1 cellular context compared by ENCODE assay signal in the genomic region with DNA sequence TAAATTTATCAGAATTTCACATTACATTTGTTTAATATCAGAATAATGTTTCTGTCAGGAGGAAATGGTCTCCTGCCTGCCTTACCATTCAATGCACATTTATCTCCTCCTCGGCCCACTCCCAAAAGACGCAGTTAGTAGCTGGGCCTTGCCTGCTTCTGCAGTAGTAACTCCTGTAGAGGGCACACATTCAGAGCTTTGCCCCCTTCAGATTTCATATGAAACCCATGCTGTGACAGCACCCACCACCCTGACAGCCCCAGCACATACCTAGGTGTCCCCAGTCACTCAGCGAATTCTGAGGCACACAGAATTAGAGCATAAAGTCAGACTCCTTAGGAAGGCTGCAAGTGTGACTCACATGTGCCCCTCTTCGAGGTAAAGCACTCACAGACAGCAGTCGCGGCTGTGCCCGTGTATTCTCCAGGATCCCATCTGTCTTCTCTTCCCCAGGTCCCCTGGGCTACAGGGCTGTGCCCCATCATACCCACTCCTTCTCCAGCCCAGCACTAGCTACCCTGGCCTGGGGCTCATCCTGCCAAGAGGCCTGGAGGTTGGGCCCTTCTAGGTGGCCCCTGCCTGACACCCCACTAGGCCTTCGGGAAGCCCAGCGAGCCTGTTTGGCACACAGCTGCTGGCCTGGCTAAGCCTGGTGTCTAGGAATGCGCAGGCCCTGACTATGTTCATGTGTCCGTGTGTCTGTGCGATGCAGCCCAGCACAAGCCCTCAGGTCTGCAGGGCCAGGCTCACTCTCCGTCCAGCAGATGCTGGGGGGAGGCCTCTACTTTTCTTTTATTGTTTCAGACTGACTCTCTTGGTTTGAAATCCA.
TF ChIP-seq lines count a peak whose summit lies in the region.

No MANE protein-coding gene starts in this region.

TF ChIP-seq in HepG2, 621 proteins besides CTCF, POLR2A, EP300 and RAD21:
- no peak for TF ChIP-seq RBAK (CRISPR knock-in tag; IDR thresholded peaks at IDR 0.05)
- no peak for TF ChIP-seq CEBPB (IDR thresholded peaks at IDR 0.05; ENCODE audit: borderline replicate concordance, low read depth, low read length)
- TF ChIP-seq, protein P1, sequence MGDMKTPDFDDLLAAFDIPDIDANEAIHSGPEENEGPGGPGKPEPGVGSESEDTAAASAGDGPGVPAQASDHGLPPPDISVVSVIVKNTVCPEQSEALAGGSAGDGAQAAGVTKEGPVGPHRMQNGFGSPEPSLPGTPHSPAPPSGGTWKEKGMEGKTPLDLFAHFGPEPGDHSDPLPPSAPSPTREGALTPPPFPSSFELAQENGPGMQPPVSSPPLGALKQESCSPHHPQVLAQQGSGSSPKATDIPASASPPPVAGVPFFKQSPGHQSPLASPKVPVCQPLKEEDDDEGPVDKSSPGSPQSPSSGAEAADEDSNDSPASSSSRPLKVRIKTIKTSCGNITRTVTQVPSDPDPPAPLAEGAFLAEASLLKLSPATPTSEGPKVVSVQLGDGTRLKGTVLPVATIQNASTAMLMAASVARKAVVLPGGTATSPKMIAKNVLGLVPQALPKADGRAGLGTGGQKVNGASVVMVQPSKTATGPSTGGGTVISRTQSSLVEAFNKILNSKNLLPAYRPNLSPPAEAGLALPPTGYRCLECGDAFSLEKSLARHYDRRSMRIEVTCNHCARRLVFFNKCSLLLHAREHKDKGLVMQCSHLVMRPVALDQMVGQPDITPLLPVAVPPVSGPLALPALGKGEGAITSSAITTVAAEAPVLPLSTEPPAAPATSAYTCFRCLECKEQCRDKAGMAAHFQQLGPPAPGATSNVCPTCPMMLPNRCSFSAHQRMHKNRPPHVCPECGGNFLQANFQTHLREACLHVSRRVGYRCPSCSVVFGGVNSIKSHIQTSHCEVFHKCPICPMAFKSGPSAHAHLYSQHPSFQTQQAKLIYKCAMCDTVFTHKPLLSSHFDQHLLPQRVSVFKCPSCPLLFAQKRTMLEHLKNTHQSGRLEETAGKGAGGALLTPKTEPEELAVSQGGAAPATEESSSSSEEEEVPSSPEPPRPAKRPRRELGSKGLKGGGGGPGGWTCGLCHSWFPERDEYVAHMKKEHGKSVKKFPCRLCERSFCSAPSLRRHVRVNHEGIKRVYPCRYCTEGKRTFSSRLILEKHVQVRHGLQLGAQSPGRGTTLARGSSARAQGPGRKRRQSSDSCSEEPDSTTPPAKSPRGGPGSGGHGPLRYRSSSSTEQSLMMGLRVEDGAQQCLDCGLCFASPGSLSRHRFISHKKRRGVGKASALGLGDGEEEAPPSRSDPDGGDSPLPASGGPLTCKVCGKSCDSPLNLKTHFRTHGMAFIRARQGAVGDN (CRISPR knock-in tag; IDR thresholded peaks at IDR 0.05), result 0 out of 2 replicates have a peak, but pooled peaks have one; percentile 18
- no peak for TF ChIP-seq ZSCAN20 (CRISPR knock-in tag; IDR thresholded peaks at IDR 0.05; ENCODE audit: borderline replicate concordance)
- peak; percentile 30 for TF ChIP-seq AGO2 (optimal IDR thresholded peaks at IDR 0.05; ENCODE audit: low read depth, low read length)
- no peak for TF ChIP-seq YEATS2 (CRISPR knock-in tag; IDR thresholded peaks at IDR 0.05; ENCODE audit: borderline replicate concordance)
